Comparison of ENCODE assay signal across 26 cellular contexts in genomic region chr4:41294445-41295062, GRCh38. TPM values are rescaled to one million over a fixed set of nuclear protein-coding genes. Genes with fewer than 3 reads are reported as not detected.
DNase-seq lines count a peak whose midpoint lies in the region; ATAC-seq, FAIRE-seq and TF ChIP-seq lines count a peak whose summit lies in the region.
"Had no signal": no experiment of that assay in that cellular context is flagged by ENCODE, and none has a peak within 500 bp of the region (broad histone marks: within the 10 kb centered on the region; RNA-seq: fewer than 3 reads in every experiment).

No MANE protein-coding gene starts in this region.

- no peak for TF ChIP-seq CTCF in K562 (IDR thresholded peaks at IDR 0.05 in 2 of 3, conservative IDR thresholded peaks at IDR 0.05 in 1 of 3; ENCODE audit: insufficient read depth in 2 of 3, low read depth in 1 of 3, low read length in 3 of 3)
- TF ChIP-seq CTCF in neural progenitor cell (IDR thresholded peaks at IDR 0.05) = no peak
- TF ChIP-seq CTCF in Calu3 (IDR thresholded peaks at IDR 0.05; ENCODE audit: unreplicated experiment) = no peak

- H3K4me2 ChIP-seq in K562 (ENCODE audit: insufficient read depth, low read length) (no peak overlapping the region), neural progenitor cell (no peak overlapping the region)
- H3K4me2 ChIP-seq: BLaER1 treated with 17β-estradiol and CSF1 and Interleukin-3, amounts not matched to agents 10 nM and 100 nM had no signal

- H3K27me3 Mint-ChIP-seq in neural progenitor cell (ENCODE audit: insufficient read depth, low read depth) (no peaks in the 10 kb centered on the region), Calu3 (ENCODE audit: unreplicated experiment) (no peaks in the 10 kb centered on the region), T-helper 17 cell (no peaks in the 10 kb centered on the region)
- H3K27me3 Mint-ChIP-seq: activated CD4-positive, alpha-beta memory T cell treated with anti-CD3 and anti-CD28 coated beads, Interleukin-2, amount 10 ng/mL, durations not matched to agents 7 days and 5 days; stimulated activated memory B cell treated with anti-CD40 and anti-IgM and Interleukin-4, amounts not matched to agents 10 μg/mL and 1 μg/mL and 100 μg/mL, for 72 hours had no signal

- in situ Hi-C loops in KBM-7 (cut with MboI; ENCODE audit: low pct_unique_long_range_greater_than_20kb, low sequenced_read_pairs) (loop anchor here (25.0 kb wide), 1 partner anchor 368 kb away; no protein-coding TSS in a partner anchor), K562 (cut with MboI) (no loop called here)

- TF ChIP-seq EP300 in K562 (IDR thresholded peaks at IDR 0.05; ENCODE audit: low read length) = no peak

- H3K36me3 ChIP-seq in K562 (ENCODE audit: control insufficient read depth, insufficient read depth, low read length) = no peaks in the 10 kb centered on the region
- H3K36me3 ChIP-seq in neural progenitor cell = no peaks in the 10 kb centered on the region
- H3K36me3 ChIP-seq: BLaER1 treated with 17β-estradiol and CSF1 and Interleukin-3, amounts not matched to agents 10 nM and 100 nM; esophagus muscularis mucosa; Peyer's patch had no signal

- H3K4me1 Mint-ChIP-seq in neural progenitor cell (no peaks in the 10 kb centered on the region), Calu3 (ENCODE audit: low read depth, unreplicated experiment) (no peaks in the 10 kb centered on the region), T-helper 17 cell (no peaks in the 10 kb centered on the region)
- H3K4me1 Mint-ChIP-seq: activated CD4-positive, alpha-beta memory T cell treated with anti-CD3 and anti-CD28 coated beads, Interleukin-2, amount 10 ng/mL, durations not matched to agents 7 days and 5 days; nephron; stimulated activated memory B cell treated with anti-CD40 and anti-IgM and Interleukin-4, amounts not matched to agents 10 μg/mL and 1 μg/mL and 100 μg/mL, for 72 hours had no signal

- H3K27ac ChIP-seq in K562 (ENCODE audit: extremely low read depth, low read depth, low read length) (no peak overlapping the region), neural progenitor cell (no peak overlapping the region)
- H3K27ac ChIP-seq: BLaER1 treated with 17β-estradiol and CSF1 and Interleukin-3, amounts not matched to agents 10 nM and 100 nM; esophagus muscularis mucosa; Peyer's patch; testis had no signal

- no peaks in the 10 kb centered on the region for H3K27me3 ChIP-seq in K562 (ENCODE audit: control insufficient read depth in 2 of 2, insufficient read depth in 2 of 2, low read length in 2 of 2)
- H3K27me3 ChIP-seq in neural progenitor cell = no peaks in the 10 kb centered on the region
- H3K27me3 ChIP-seq: BLaER1 treated with 17β-estradiol and CSF1 and Interleukin-3, amounts not matched to agents 10 nM and 100 nM; esophagus muscularis mucosa; Peyer's patch; testis had no signal

- intact Hi-C loops in K562 (cut with micrococcal nuclease) = no loop called here
- intact Hi-C loops in Calu3 (cut with micrococcal nuclease; ENCODE audit: unreplicated experiment) = no loop called here

- peak; percentile 7 for DNase-seq in NCI-H2196 treated with DMSO at 0.1 percent for 48 hours (lab: John Stamatoyannopoulos, UW; ENCODE audit: unreplicated experiment)
- DNase-seq in NCI-H2196 (lab: John Stamatoyannopoulos, UW; ENCODE audit: unreplicated experiment) = no peak
- DNase-seq in KBM-7 = peak; percentile 4
- peak in 1 of 4 experiments; percentile 12 for DNase-seq in K562 (ENCODE audit: extremely low read depth in 1 of 4, low spot score in 3 of 4)
- peak; percentile 30 for DNase-seq in neural progenitor cell (ENCODE audit: low spot score)
- no peak for DNase-seq in mucosa of gallbladder (ENCODE audit: low spot score)
- DNase-seq in Calu3 = no peak
- DNase-seq in T-helper 17 cell = no peak
- DNase-seq: activated CD4-positive, alpha-beta memory T cell treated with anti-CD3 and anti-CD28 coated beads, Interleukin-2, amount 10 ng/mL, durations not matched to agents 7 days and 5 days; activated naive CD4-positive, alpha-beta T cell treated with Interleukin-2 at 50 U/mL for 16 hours; aorta; cerebellar nuclear complex; Kasumi-1; NCI-H1105 treated with DMSO at 0.1 percent for 48 hours; NCI-H774; Peyer's patch; posterior cingulate gyrus; stimulated activated CD4-positive, alpha-beta T cell treated with anti-CD3 and anti-CD28 coated beads, Interleukin-1b, Interleukin-23, amount 100 ng/mL, for 48 hours; testis had no signal

- H3K36me3 Mint-ChIP-seq in neural progenitor cell = no peaks in the 10 kb centered on the region
- no peaks in the 10 kb centered on the region for H3K36me3 Mint-ChIP-seq in Calu3 (ENCODE audit: insufficient read depth, unreplicated experiment)
- H3K36me3 Mint-ChIP-seq in T-helper 17 cell (ENCODE audit: low read depth) = no peaks in the 10 kb centered on the region
- H3K36me3 Mint-ChIP-seq: stimulated activated memory B cell treated with anti-CD40 and anti-IgM and Interleukin-4, amounts not matched to agents 10 μg/mL and 1 μg/mL and 100 μg/mL, for 72 hours had no signal

- no peaks in the 10 kb centered on the region for H3K4me1 ChIP-seq in K562 (replicated peaks in 1 of 2; ENCODE audit: control insufficient read depth in 2 of 2, insufficient read depth in 2 of 2, low read length in 2 of 2)
- H3K4me1 ChIP-seq in neural progenitor cell = no peaks in the 10 kb centered on the region
- H3K4me1 ChIP-seq: BLaER1 treated with 17β-estradiol and CSF1 and Interleukin-3, amounts not matched to agents 10 nM and 100 nM; esophagus muscularis mucosa; Peyer's patch; testis had no signal

- no peak overlapping the region for H3K27ac Mint-ChIP-seq in neural progenitor cell
- no peak overlapping the region for H3K27ac Mint-ChIP-seq in Calu3 (ENCODE audit: unreplicated experiment)
- no peak overlapping the region for H3K27ac Mint-ChIP-seq in T-helper 17 cell
- H3K27ac Mint-ChIP-seq: activated CD4-positive, alpha-beta memory T cell treated with anti-CD3 and anti-CD28 coated beads, Interleukin-2, amount 10 ng/mL, durations not matched to agents 7 days and 5 days; nephron; stimulated activated memory B cell treated with anti-CD40 and anti-IgM and Interleukin-4, amounts not matched to agents 10 μg/mL and 1 μg/mL and 100 μg/mL, for 72 hours; WTC11 had no signal

- H3K4me3 ChIP-seq in K562 (no peak overlapping the region), neural progenitor cell (no peak overlapping the region)
- H3K4me3 ChIP-seq: esophagus muscularis mucosa, Peyer's patch, testis had no signal

- TF ChIP-seq POLR2A in K562 (conservative IDR thresholded peaks at IDR 0.05) = no peak

- H3K79me2 ChIP-seq in K562 (ENCODE audit: control insufficient read depth, insufficient read depth, low read length) (no peaks in the 10 kb centered on the region), neural progenitor cell (ENCODE audit: low read depth) (no peaks in the 10 kb centered on the region)

- CTCF ChIA-PET in K562 (lab: Yijun Ruan, JAX; ENCODE audit: low intra/inter-chr PET ratio) (interaction anchor here (0.6 kb wide), 1 partner anchor 10 kb away, joined by 3 read pairs; no protein-coding TSS in a partner anchor), Calu3 (lab: Charles Lee) (no interaction called here)

- BruUV-seq in K562 (replicated peaks; lab: Mats Ljungman, UMichigan) (no TSS peak), Calu3 (replicated peaks; lab: Mats Ljungman, UMichigan) (no TSS peak)

- WGBS in K562 (ENCODE audit: insufficient coverage, low coverage, missing lambda C conversion rate) = 1% methylated on average over 7 of the region's 7 CpGs

- ATAC-seq in K562 (no peak), T-helper 17 cell (no peak)
- ATAC-seq: left lobe of liver; stimulated activated memory B cell treated with anti-CD40 and anti-IgM and Interleukin-4, amounts not matched to agents 10 μg/mL and 1 μg/mL and 100 μg/mL, for 72 hours; WTC11 had no signal

- POLR2A ChIA-PET in K562 (lab: Yijun Ruan, JAX) = no interaction called here

- no peaks in the 10 kb centered on the region for H3F3A ChIP-seq in neural progenitor cell (ENCODE audit: low read depth)

- H2AFZ ChIP-seq in K562 (ENCODE audit: low read depth, low read length) (no peak overlapping the region), neural progenitor cell (replicated peaks) (no peak overlapping the region)

- H3K9me3 Mint-ChIP-seq in neural progenitor cell (peaks cover 24% of the 10 kb centered on the region), Calu3 (ENCODE audit: low read depth, unreplicated experiment) (peaks cover 2% of the 10 kb centered on the region)

- H3K9ac ChIP-seq in K562 (ENCODE audit: insufficient read depth in 1 of 2, low read depth in 2 of 2, low read length in 2 of 2) (no peak overlapping the region), neural progenitor cell (no peak overlapping the region)
- H3K9ac ChIP-seq: BLaER1 treated with 17β-estradiol and CSF1 and Interleukin-3, amounts not matched to agents 10 nM and 100 nM had no signal

- H3K9me3 ChIP-seq in K562 (replicated peaks; ENCODE audit: control insufficient read depth, insufficient read depth, low read depth, low read length) (no peaks in the 10 kb centered on the region), neural progenitor cell (ENCODE audit: low read depth) (no peaks in the 10 kb centered on the region), T-helper 17 cell (ENCODE audit: control insufficient read depth, low read length, poor library complexity, severe bottlenecking) (no peaks in the 10 kb centered on the region)
- H3K9me3 ChIP-seq: esophagus muscularis mucosa, Peyer's patch, testis had no signal

- no peak for TF ChIP-seq RAD21 in K562 (CRISPR knock-in tag; conservative IDR thresholded peaks at IDR 0.05 in 1 of 2, IDR thresholded peaks at IDR 0.05 in 1 of 2)

- no peak overlapping the region for H3K4me3 Mint-ChIP-seq in neural progenitor cell
- H3K4me3 Mint-ChIP-seq in Calu3 (ENCODE audit: low read depth, unreplicated experiment) = no peak overlapping the region
- H3K4me3 Mint-ChIP-seq in T-helper 17 cell = no peak overlapping the region
- H3K4me3 Mint-ChIP-seq: activated CD4-positive, alpha-beta memory T cell treated with anti-CD3 and anti-CD28 coated beads, Interleukin-2, amount 10 ng/mL, durations not matched to agents 7 days and 5 days; nephron; stimulated activated memory B cell treated with anti-CD40 and anti-IgM and Interleukin-4, amounts not matched to agents 10 μg/mL and 1 μg/mL and 100 μg/mL, for 72 hours; WTC11 had no signal

- no peaks in the 10 kb centered on the region for H4K20me1 ChIP-seq in K562 (replicated peaks; ENCODE audit: control insufficient read depth, insufficient read depth, low read length)
- no peaks in the 10 kb centered on the region for H4K20me1 ChIP-seq in neural progenitor cell (ENCODE audit: low read depth)
- H4K20me1 ChIP-seq: BLaER1 treated with 17β-estradiol and CSF1 and Interleukin-3, amounts not matched to agents 10 nM and 100 nM had no signal

- no peaks in the 10 kb centered on the region for H3K9me1 ChIP-seq in K562 (ENCODE audit: control insufficient read depth, insufficient read depth, low read length)

- FAIRE-seq in K562 (lab: Jason Lieb, UNC) = no peak
- FAIRE-seq: GM12892 had no signal

RNA-seq across cellular contexts. Expression of gene UCHL1, which starts 37.8 kb away (rescaled TPM):
- not detected in 2 replicates for total RNA-seq in K562 (2011; cell fraction: chromatin; rRNA removed; ENCODE audit: low replicate concordance)
- not detected in 2 replicates for total RNA-seq in K562 (2011; cell fraction: nucleolus; rRNA removed)
- total RNA-seq in K562 (2011; cell fraction: nucleoplasm; rRNA removed) = not detected in 2 replicates
- not detected in 2 replicates for total RNA-seq in K562 (2014; rRNA removed)
- not detected in 2 replicates for total RNA-seq in K562 (2014; rRNA removed; fragmentation: Illumina TruSeq; extraction: Trizol)
- not detected in 2 replicates for total RNA-seq in K562 (2015; rRNA removed; fragmentation: Illumina TruSeq; extraction: Trizol)
- total RNA-seq in K562 (2021) = 0.42 and 0.58 TPM in 2 replicates
- not detected in 2 replicates for polyA plus RNA-seq in K562 (2011; rRNA removed)
- 0.09 and 0.13 TPM in 2 replicates for polyA plus RNA-seq in K562 (2011; cell fraction: cytosol; rRNA removed)
- polyA plus RNA-seq in K562 (2011; cell fraction: nucleus; rRNA removed) = not detected in 2 replicates
- polyA plus RNA-seq in K562 (2012) = not detected in 2 replicates
- not detected in 2 replicates for polyA plus RNA-seq in K562 (2014; fragmentation: Illumina TruSeq; extraction: Trizol)
- not detected for polyA plus RNA-seq in K562 (2014; fragmentation: Nextera tagmentation; extraction: Ambion mirVana)
- polyA plus RNA-seq in K562 (2014; rRNA removed) = not detected in 2 replicates
- not detected in 2 replicates for polyA minus RNA-seq in K562 (2011; rRNA and poly(A)+ RNA removed)
- not detected in 2 replicates for polyA minus RNA-seq in K562 (2011; cell fraction: cytosol; rRNA and poly(A)+ RNA removed)
- not detected in 2 replicates for polyA minus RNA-seq in K562 (2011; cell fraction: nucleus; rRNA and poly(A)+ RNA removed)
- 535 and 638 TPM in 2 replicates for total RNA-seq in neural progenitor cell (ENCODE audit: low replicate concordance)
- total RNA-seq in mucosa of gallbladder = 12.8 TPM
- total RNA-seq in Calu3 (2022) = 17.2 and 19.3 TPM in 2 replicates
- not detected for total RNA-seq in T-helper 17 cell
- total RNA-seq: activated CD4-positive, alpha-beta memory T cell treated with anti-CD3 and anti-CD28 coated beads, Interleukin-2, amount 10 ng/mL, durations not matched to agents 7 days and 5 days had no signal

Comparison
In these comparisons a context has a peak if more than half of its experiments do, and no peak if none do; other contexts are left out.
1. DNase-seq: peak in NCI-H2196 treated with DMSO at 0.1 percent for 48 hours (single experiment), KBM-7 (single experiment) and neural progenitor cell (single experiment); none in NCI-H2196 (single experiment), mucosa of gallbladder (single experiment), Calu3 (single experiment) and T-helper 17 cell (0 of 3).
2. RNA of gene UCHL1, which starts 37.8 kb away (total RNA-seq): 535 to 638 TPM in neural progenitor cell; 17.2 to 19.3 TPM in Calu3, 12.8 TPM in mucosa of gallbladder (single experiment), not detected in T-helper 17 cell and 0.42 to 0.58 TPM in K562; every median in the first group is over 10 times any median in the second.